ENCODE assay signal across 8 cellular contexts in genomic region chrX:115894087-115894486, GRCh38.
DNase-seq lines count a peak whose midpoint lies in the region; ATAC-seq and TF ChIP-seq lines count a peak whose summit lies in the region.

No MANE protein-coding gene starts in this region.

- no peak overlapping the region for H3K4ac ChIP-seq in IMR-90 (ENCODE audit: low read depth, low read length)

- no peak overlapping the region for H4K5ac ChIP-seq in IMR-90 (ENCODE audit: low read depth, low read length)

- H3K9me1 ChIP-seq in IMR-90 (ENCODE audit: insufficient read depth, low read length): no peaks in the 10 kb centered on the region

- TF ChIP-seq CTCF in GM12873 (IDR thresholded peaks at IDR 0.05; ENCODE audit: insufficient read depth, low read depth, low read length, missing control alignments): peak; percentile 71
- peak; percentile 50 for TF ChIP-seq CTCF in IMR-90 (conservative IDR thresholded peaks at IDR 0.05; ENCODE audit: low read depth, low read length)
- TF ChIP-seq CTCF in SU-DHL-6 (IDR thresholded peaks at IDR 0.05; ENCODE audit: insufficient read depth, low read length, poor library complexity, severe bottlenecking): peak; percentile 23
- no peak for TF ChIP-seq CTCF in GM10266 (IDR thresholded peaks at IDR 0.05; ENCODE audit: control insufficient read depth, insufficient read depth, low read depth, missing control alignments)

- H3K9me3 ChIP-seq in IMR-90 (ENCODE audit: control insufficient read depth, insufficient read depth, low read length): peaks cover 4% of the 10 kb centered on the region; the same call in 1 of the 2 replicates
- no peaks in the 10 kb centered on the region for H3K9me3 ChIP-seq in SU-DHL-6 (ENCODE audit: insufficient read depth, low read length)

- H3K9me2 ChIP-seq in SU-DHL-6 (replicated peaks; ENCODE audit: insufficient read depth, low read length): no peaks in the 10 kb centered on the region

- H2AK5ac ChIP-seq in IMR-90 (ENCODE audit: low read depth, low read length): no peak overlapping the region

- no peak overlapping the region for H2BK20ac ChIP-seq in IMR-90 (ENCODE audit: low read depth, low read length)

- no peaks in the 10 kb centered on the region for H3K4me1 ChIP-seq in IMR-90 (ENCODE audit: control insufficient read depth, insufficient read depth, low read length)

- no peak overlapping the region for H3K4me2 ChIP-seq in IMR-90 (ENCODE audit: low read depth, low read length)
- H3K4me2 ChIP-seq in SU-DHL-6 (ENCODE audit: low read depth, low read length, poor library complexity, severe bottlenecking): peak overlapping the region; percentile 52

- no peak overlapping the region for H4K91ac ChIP-seq in IMR-90 (ENCODE audit: insufficient read depth, low read depth, low read length)

- H3K27ac ChIP-seq in IMR-90 (ENCODE audit: insufficient read depth, low read length) (no peak overlapping the region), SU-DHL-6 (ENCODE audit: low read depth, low read length) (peak overlapping the region; percentile 82)

- POLR2A ChIA-PET in IMR-90 (lab: Charles Lee; ENCODE audit: unreplicated experiment): no interaction called here

- intact Hi-C loops in IMR-90 (cut with micrococcal nuclease): no loop called here

- in situ Hi-C loops in IMR-90 (cut with MboI; ENCODE audit: low sequenced_read_pairs): no loop called here

- no peak overlapping the region for H2AK9ac ChIP-seq in IMR-90 (replicated peaks; ENCODE audit: low read depth, low read length, poor library complexity)

- H3K27me3 ChIP-seq in IMR-90 (ENCODE audit: control insufficient read depth, insufficient read depth, low read length): peaks cover 12% of the 10 kb centered on the region; the same call in 1 of the 2 replicates
- H3K27me3 ChIP-seq in SU-DHL-6 (ENCODE audit: low read length): no peaks in the 10 kb centered on the region

- DNase-seq in IMR-90: peak; percentile 33
- DNase-seq in myocyte (ENCODE audit: low read depth): peak; percentile 23
- no peak for DNase-seq in H4 (ENCODE audit: low spot score)
- no peak for DNase-seq in SHP77 (lab: John Stamatoyannopoulos, UW)
- no peak for DNase-seq in GM10266 (ENCODE audit: extremely low spot score)
- no peak for DNase-seq in UCSD-AML1 (lab: John Stamatoyannopoulos, UW; ENCODE audit: unreplicated experiment)

- no peak overlapping the region for H3K4me3 ChIP-seq in IMR-90 (ENCODE audit: insufficient read depth, low read depth, low read length)
- no peak overlapping the region for H3K4me3 ChIP-seq in SU-DHL-6 (ENCODE audit: insufficient read depth, low read length, poor library complexity, severe bottlenecking)

- dilution Hi-C loops in IMR-90 (cut with HindIII; ENCODE audit: low sequenced_read_pairs, unreplicated experiment): no loop called here

- H2BK5ac ChIP-seq in IMR-90 (ENCODE audit: low read depth, low read length, poor library complexity, severe bottlenecking): no peak overlapping the region

- CTCF ChIA-PET in IMR-90 (lab: Yijun Ruan, JAX): no interaction called here

- no CpG with 5 or more reads among the region's 4 CpGs for WGBS in IMR-90 (ENCODE audit: extremely low coverage in 2 of 2, insufficient read length in 1 of 2), 2 experiments

- no peak overlapping the region for H2BK15ac ChIP-seq in IMR-90 (ENCODE audit: low read depth, low read length)

- no peaks in the 10 kb centered on the region for H3K79me2 ChIP-seq in SU-DHL-6 (ENCODE audit: insufficient read depth, low read length)

- H2AFZ ChIP-seq in IMR-90 (replicated peaks; ENCODE audit: low read length, poor library complexity) (no peak overlapping the region), SU-DHL-6 (ENCODE audit: low read depth, low read length, severe bottlenecking) (no peak overlapping the region)

- H3K36me3 ChIP-seq in IMR-90 (ENCODE audit: control insufficient read depth, insufficient read depth, low read length): no peaks in the 10 kb centered on the region
- H3K36me3 ChIP-seq in SU-DHL-6 (ENCODE audit: low read length): no peaks in the 10 kb centered on the region

- H3K56ac ChIP-seq in IMR-90 (ENCODE audit: extremely low read depth, insufficient read depth, low read length): no peak overlapping the region

- no peak overlapping the region for H3K23ac ChIP-seq in IMR-90 (ENCODE audit: low read depth, low read length)

- H4K8ac ChIP-seq in IMR-90 (ENCODE audit: low read depth in 2 of 2, low read length in 2 of 2): no peak overlapping the region

- H4K20me1 ChIP-seq in IMR-90 (ENCODE audit: insufficient read depth, low read length) (no peaks in the 10 kb centered on the region; the same call in 1 of the 2 replicates), SU-DHL-6 (ENCODE audit: low read depth, low read length) (no peaks in the 10 kb centered on the region)

- H3K9ac ChIP-seq in IMR-90 (ENCODE audit: low read depth, low read length) (no peak overlapping the region), SU-DHL-6 (ENCODE audit: low read length) (peak overlapping the region; percentile 32; the same call in 1 of the 2 replicates)

- H3F3A ChIP-seq in SU-DHL-6 (ENCODE audit: insufficient read depth): no peaks in the 10 kb centered on the region

- TF ChIP-seq POLR2A in IMR-90 (IDR thresholded peaks at IDR 0.05; ENCODE audit: low read depth, low read length): no peak

- BruUV-seq in IMR-90 (replicated peaks; lab: Mats Ljungman, UMichigan): no TSS peak

- no peak overlapping the region for H3K18ac ChIP-seq in IMR-90 (ENCODE audit: low read depth, low read length)

- H3K14ac ChIP-seq in IMR-90 (replicated peaks; ENCODE audit: low read depth, low read length): no peak overlapping the region

- no peak for ATAC-seq in IMR-90 (ENCODE audit: low read depth)

- H3K79me1 ChIP-seq in IMR-90 (ENCODE audit: low read depth in 1 of 2, low read length in 2 of 2): no peaks in the 10 kb centered on the region

- TF ChIP-seq RAD21 in IMR-90 (IDR thresholded peaks at IDR 0.05; ENCODE audit: low read length): peak; percentile 57

- no peak overlapping the region for H2BK120ac ChIP-seq in IMR-90 (ENCODE audit: low read depth, low read length)

TF ChIP-seq in IMR-90, 13 proteins besides CTCF, POLR2A, EP300 and RAD21:
- TF ChIP-seq FOS (IDR thresholded peaks at IDR 0.05; ENCODE audit: low read depth, low read length) (no peak), MAFK (IDR thresholded peaks at IDR 0.05; ENCODE audit: low read depth, low read length) (no peak)

Comparison
In these comparisons a context has a peak if more than half of its experiments do, and no peak if none do; other contexts are left out.
1. DNase-seq: peak in IMR-90 (single experiment) and myocyte (single experiment); none in H4 (single experiment), SHP77 (0 of 2), GM10266 (single experiment) and UCSD-AML1 (single experiment).